ENCODE assay signal across 29 cellular contexts in genomic region chr2:217069263-217070042, GRCh38.
DNase-seq lines count a peak whose midpoint lies in the region; ATAC-seq, FAIRE-seq and TF ChIP-seq lines count a peak whose summit lies in the region.
"Had no signal": no experiment of that assay in that cellular context is flagged by ENCODE, and none has a peak within 500 bp of the region (broad histone marks: within the 10 kb centered on the region; RNA-seq: fewer than 3 reads in every experiment).

No MANE protein-coding gene starts in this region.

- in situ Hi-C loops in K562 (cut with MboI): no loop called here

- H3K27ac ChIP-seq in DND-41 (ENCODE audit: low read length) (no peak overlapping the region), K562 (ENCODE audit: extremely low read depth, low read depth, low read length) (no peak overlapping the region; the same call in 2 of the 3 replicates), mesendoderm (ENCODE audit: low read depth, low read length) (no peak overlapping the region), esophagus muscularis mucosa (replicated peaks in 1 of 4) (no peak overlapping the region)
- H3K27ac ChIP-seq: C4-2B, colonic mucosa, pancreas, SK-N-MC, tibial artery had no signal

- H2BK5ac ChIP-seq in mesendoderm (ENCODE audit: low read length): no peak overlapping the region

- TF ChIP-seq EP300 in K562 (IDR thresholded peaks at IDR 0.05; ENCODE audit: low read length): no peak
- TF ChIP-seq EP300 in esophagus muscularis mucosa (IDR thresholded peaks at IDR 0.05): no peak

- ATAC-seq in DND-41 (ENCODE audit: insufficient read depth, low read depth) (0 out of 3 replicates have a peak, but pooled peaks have one; percentile 44), K562 (peak; percentile 35; the same call in 2 of the 3 replicates)
- ATAC-seq: left lobe of liver, pancreas, T-helper 17 cell had no signal

- H3K36me3 ChIP-seq in DND-41 (ENCODE audit: insufficient read depth, low read length) (no peaks in the 10 kb centered on the region), K562 (ENCODE audit: control insufficient read depth, insufficient read depth, low read length) (no peaks in the 10 kb centered on the region), mesendoderm (ENCODE audit: control insufficient read depth, insufficient read depth, low read length) (no peaks in the 10 kb centered on the region), esophagus muscularis mucosa (no peaks in the 10 kb centered on the region)
- H3K36me3 ChIP-seq: colonic mucosa, pancreas, tibial artery had no signal

- H3K4me2 ChIP-seq in DND-41 (ENCODE audit: insufficient read depth, low read length) (no peak overlapping the region), K562 (ENCODE audit: insufficient read depth, low read length) (no peak overlapping the region), mesendoderm (ENCODE audit: low read length) (no peak overlapping the region)

- FAIRE-seq in GM18507 (lab: Jason Lieb, UNC) (peak; percentile 39), K562 (lab: Jason Lieb, UNC) (no peak)
- FAIRE-seq: endometrium, pancreas had no signal

- intact Hi-C loops in K562 (cut with micrococcal nuclease) (no loop called here), esophagus muscularis mucosa (cut with DNase I) (no loop called here)

- H2BK120ac ChIP-seq in mesendoderm (ENCODE audit: low read depth, low read length): no peak overlapping the region

- TF ChIP-seq POLR2A in K562 (conservative IDR thresholded peaks at IDR 0.05) (no peak), esophagus muscularis mucosa (IDR thresholded peaks at IDR 0.05; ENCODE audit: low read depth) (no peak)

- H3K79me1 ChIP-seq in mesendoderm (ENCODE audit: low read length): no peaks in the 10 kb centered on the region

- H2BK15ac ChIP-seq in mesendoderm (replicated peaks; ENCODE audit: low read depth): no peak overlapping the region

- CTCF ChIA-PET in K562 (lab: Yijun Ruan, JAX; ENCODE audit: low intra/inter-chr PET ratio): no interaction called here

- no peak overlapping the region for H3K18ac ChIP-seq in mesendoderm (ENCODE audit: low read length)

- H3K56ac ChIP-seq in mesendoderm (ENCODE audit: low read length): no peak overlapping the region

- H3K4me1 ChIP-seq in DND-41 (ENCODE audit: insufficient read depth, low read length) (no peaks in the 10 kb centered on the region), K562 (replicated peaks in 1 of 2; ENCODE audit: control insufficient read depth in 2 of 2, insufficient read depth in 2 of 2, low read length in 2 of 2) (0 out of 5 replicates have a peak, but pooled peaks cover 0 to 3% of the 10 kb centered on the region in 2 experiments), mesendoderm (ENCODE audit: control insufficient read depth, low read depth, low read length) (peaks cover under 1% of the 10 kb centered on the region), esophagus muscularis mucosa (peaks cover 9 to 18% (median 10%) of the 10 kb centered on the region in 4 donors)
- H3K4me1 ChIP-seq: colonic mucosa, pancreas had no signal

- no peak overlapping the region for H3K9ac ChIP-seq in DND-41 (ENCODE audit: low read depth, low read length)
- H3K9ac ChIP-seq in K562 (ENCODE audit: insufficient read depth in 1 of 2, low read depth in 2 of 2, low read length in 2 of 2): no peak overlapping the region
- no peak overlapping the region for H3K9ac ChIP-seq in mesendoderm (ENCODE audit: low read length)

- TF ChIP-seq CTCF in DND-41 (IDR thresholded peaks at IDR 0.05; ENCODE audit: borderline replicate concordance, extremely low read depth, low read length, poor library complexity, severe bottlenecking): no peak
- no peak for TF ChIP-seq CTCF in K562 (IDR thresholded peaks at IDR 0.05 in 2 of 3, conservative IDR thresholded peaks at IDR 0.05 in 1 of 3; ENCODE audit: insufficient read depth in 2 of 3, low read depth in 1 of 3, low read length in 3 of 3)
- TF ChIP-seq CTCF in esophagus muscularis mucosa (IDR thresholded peaks at IDR 0.05): no peak

- no peak for TF ChIP-seq RAD21 in K562 (CRISPR knock-in tag; conservative IDR thresholded peaks at IDR 0.05 in 1 of 2, IDR thresholded peaks at IDR 0.05 in 1 of 2)

- H3K23ac ChIP-seq in mesendoderm (ENCODE audit: low read length): no peak overlapping the region

- H3K4me3 ChIP-seq in DND-41 (ENCODE audit: low read depth in 1 of 2, low read length in 2 of 2) (no peak overlapping the region), K562 (no peak overlapping the region), mesendoderm (ENCODE audit: low read length) (no peak overlapping the region), esophagus muscularis mucosa (no peak overlapping the region)
- H3K4me3 ChIP-seq: colonic mucosa, pancreas, SK-N-MC, tibial artery had no signal

- DNase-seq in DND-41 (no peak), GM18507 (ENCODE audit: extremely low spot score, insufficient read length, low read depth) (no peak), K562 (ENCODE audit: extremely low read depth in 1 of 4, low spot score in 3 of 4) (no peak), mesendoderm (peak; percentile 16), esophagus muscularis mucosa (ENCODE audit: extremely low spot score) (no peak), SKM-1 treated with dmso at 0.1 percent for 144 hours (lab: John Stamatoyannopoulos, UW; ENCODE audit: unreplicated experiment) (no peak), iPS-NIHi11 (ENCODE audit: low spot score) (no peak), DMS 273 treated with DMSO at 0.1 percent for 48 hours (lab: John Stamatoyannopoulos, UW) (no peak)
- DNase-seq: activated CD4-positive, alpha-beta T cell treated with anti-CD3 and anti-CD28 coated beads for 1 hour; activated T-cell treated with anti-CD3 and anti-CD28 coated beads, Interleukin-2, amount 50 U/mL, for 24 hours; Calu3; colonic mucosa; glutamatergic neuron; H7; Karpas-422; MV-4-11; NCI-H187; NCI-H526 treated with DMSO at 0.1 percent for 48 hours; nephron progenitor cell; pancreas; RPMI8226; stimulated activated CD4-positive, alpha-beta T cell treated with anti-CD3 and anti-CD28 coated beads, Interleukin-4, amount 100 ng/mL, for 1 hour; stimulated activated naive CD4-positive, alpha-beta T cell treated with Interleukin-2 at 50 U/mL for 16 hours; T-helper 17 cell; tibial artery had no signal

- H4K20me1 ChIP-seq in DND-41 (ENCODE audit: insufficient read depth, low read length) (no peaks in the 10 kb centered on the region), K562 (replicated peaks; ENCODE audit: control insufficient read depth, insufficient read depth, low read length) (no peaks in the 10 kb centered on the region)

- H2AFZ ChIP-seq in DND-41 (ENCODE audit: low read depth, low read length): no peak overlapping the region
- H2AFZ ChIP-seq in K562 (ENCODE audit: low read depth, low read length): no peak overlapping the region

- no peak overlapping the region for H4K5ac ChIP-seq in mesendoderm (ENCODE audit: low read length)

- no peak overlapping the region for H3K4ac ChIP-seq in mesendoderm (ENCODE audit: low read depth, low read length)

- no peak overlapping the region for H4K8ac ChIP-seq in mesendoderm (ENCODE audit: low read depth, low read length)

- peaks cover 5% of the 10 kb centered on the region for H3K27me3 ChIP-seq in DND-41 (ENCODE audit: insufficient read depth, low read length, poor library complexity)
- H3K27me3 ChIP-seq in K562 (ENCODE audit: control insufficient read depth in 2 of 2, insufficient read depth in 2 of 2, low read length in 2 of 2): no peaks in the 10 kb centered on the region
- H3K27me3 ChIP-seq in mesendoderm (ENCODE audit: insufficient read depth, low read length, poor library complexity): no peaks in the 10 kb centered on the region
- no peaks in the 10 kb centered on the region for H3K27me3 ChIP-seq in esophagus muscularis mucosa
- H3K27me3 ChIP-seq: colonic mucosa, tibial artery had no signal

- no peaks in the 10 kb centered on the region for H3K9me3 ChIP-seq in DND-41 (ENCODE audit: insufficient read depth, low read length, severe bottlenecking)
- H3K9me3 ChIP-seq in K562 (replicated peaks; ENCODE audit: control insufficient read depth, insufficient read depth, low read depth, low read length): no peaks in the 10 kb centered on the region
- H3K9me3 ChIP-seq in esophagus muscularis mucosa: no peaks in the 10 kb centered on the region
- H3K9me3 ChIP-seq: colonic mucosa, pancreas, tibial artery had no signal

- POLR2A ChIA-PET in K562 (lab: Yijun Ruan, JAX): no interaction called here

- WGBS in K562 (ENCODE audit: insufficient coverage, low coverage, missing lambda C conversion rate): 90% methylated on average over 7 of the region's 7 CpGs
- WGBS in mesendoderm (ENCODE audit: extremely low coverage, insufficient coverage, low lambda C conversion rate): 100% methylated on average over 4 of the region's 7 CpGs
- 93% methylated on average over 7 of the region's 7 CpGs for WGBS in esophagus muscularis mucosa

- no TSS peak for BruUV-seq in K562 (replicated peaks; lab: Mats Ljungman, UMichigan)

- no peak overlapping the region for H2AK5ac ChIP-seq in mesendoderm (ENCODE audit: low read length)

- no peaks in the 10 kb centered on the region for H3K79me2 ChIP-seq in DND-41 (ENCODE audit: insufficient read depth, low read length)
- no peaks in the 10 kb centered on the region for H3K79me2 ChIP-seq in K562 (ENCODE audit: control insufficient read depth, insufficient read depth, low read length)
- no peaks in the 10 kb centered on the region for H3K79me2 ChIP-seq in mesendoderm (ENCODE audit: control insufficient read depth, insufficient read depth, low read length)

- H3K9me1 ChIP-seq in K562 (ENCODE audit: control insufficient read depth, insufficient read depth, low read length): no peaks in the 10 kb centered on the region

TF ChIP-seq in K562, 482 proteins besides CTCF, POLR2A, EP300 and RAD21 (continues in another document):
- no peak for TF ChIP-seq POLR3G (IDR thresholded peaks at IDR 0.05; ENCODE audit: extremely low read depth, insufficient read length, insufficient replicate concordance)
- TF ChIP-seq, protein P1, sequence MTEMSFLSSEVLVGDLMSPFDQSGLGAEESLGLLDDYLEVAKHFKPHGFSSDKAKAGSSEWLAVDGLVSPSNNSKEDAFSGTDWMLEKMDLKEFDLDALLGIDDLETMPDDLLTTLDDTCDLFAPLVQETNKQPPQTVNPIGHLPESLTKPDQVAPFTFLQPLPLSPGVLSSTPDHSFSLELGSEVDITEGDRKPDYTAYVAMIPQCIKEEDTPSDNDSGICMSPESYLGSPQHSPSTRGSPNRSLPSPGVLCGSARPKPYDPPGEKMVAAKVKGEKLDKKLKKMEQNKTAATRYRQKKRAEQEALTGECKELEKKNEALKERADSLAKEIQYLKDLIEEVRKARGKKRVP (CRISPR knock-in tag; IDR thresholded peaks at IDR 0.05): no peak
- no peak for TF ChIP-seq MAFG (tag; conservative IDR thresholded peaks at IDR 0.05)
- TF ChIP-seq KHSRP (IDR thresholded peaks at IDR 0.05): no peak
- TF ChIP-seq SLC30A9 (CRISPR knock-in tag; IDR thresholded peaks at IDR 0.05): no peak
- no peak for TF ChIP-seq NCOA4 (IDR thresholded peaks at IDR 0.05; ENCODE audit: partially characterized antibody)
- TF ChIP-seq JUND (IDR thresholded peaks at IDR 0.05; ENCODE audit: borderline replicate concordance, low read depth, low read length): peak; percentile 15; the same call in 1 of the 2 replicates
- no peak for TF ChIP-seq JUND (tag; IDR thresholded peaks at IDR 0.05; ENCODE audit: borderline replicate concordance, low read depth, low read length)
